Comparison of ENCODE assay signal across 1 cellular context in the genomic region with DNA sequence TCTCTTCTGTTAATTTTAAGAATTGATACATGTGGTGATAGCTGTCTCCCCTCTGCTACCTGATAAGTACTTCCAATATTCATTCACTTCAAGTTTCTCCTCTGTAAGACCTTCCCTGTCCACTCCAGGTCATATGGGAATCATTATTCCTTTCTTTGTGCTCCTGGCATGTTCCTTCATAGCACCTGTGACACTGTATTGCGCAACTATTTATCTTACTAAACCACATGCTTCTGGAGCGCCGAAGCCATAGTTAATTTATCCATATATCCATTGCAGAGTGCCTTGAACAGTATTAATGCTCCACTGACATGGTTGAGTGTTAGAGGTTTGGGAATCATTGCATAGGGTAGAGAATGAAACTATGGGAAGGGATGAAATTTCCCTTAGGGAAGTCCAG.
A peak's percentile ranks its signal among the peaks of the same experiment; 100 is the strongest.
TF ChIP-seq lines count a peak whose summit lies in the region.

No MANE protein-coding gene starts in this region.

TF ChIP-seq in IMR-90, 13 proteins besides CTCF, POLR2A, EP300 and RAD21:
- TF ChIP-seq RFX5 (IDR thresholded peaks at IDR 0.05; ENCODE audit: low read depth, low read length) (no peak), CEBPB (IDR thresholded peaks at IDR 0.05; ENCODE audit: low read depth, low read length) (peak; percentile 95)
- TF ChIP-seq, protein P1, sequence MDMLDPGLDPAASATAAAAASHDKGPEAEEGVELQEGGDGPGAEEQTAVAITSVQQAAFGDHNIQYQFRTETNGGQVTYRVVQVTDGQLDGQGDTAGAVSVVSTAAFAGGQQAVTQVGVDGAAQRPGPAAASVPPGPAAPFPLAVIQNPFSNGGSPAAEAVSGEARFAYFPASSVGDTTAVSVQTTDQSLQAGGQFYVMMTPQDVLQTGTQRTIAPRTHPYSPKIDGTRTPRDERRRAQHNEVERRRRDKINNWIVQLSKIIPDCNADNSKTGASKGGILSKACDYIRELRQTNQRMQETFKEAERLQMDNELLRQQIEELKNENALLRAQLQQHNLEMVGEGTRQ (IDR thresholded peaks at IDR 0.05; ENCODE audit: low read depth, low read length) = no peak
- TF ChIP-seq, protein P2, sequence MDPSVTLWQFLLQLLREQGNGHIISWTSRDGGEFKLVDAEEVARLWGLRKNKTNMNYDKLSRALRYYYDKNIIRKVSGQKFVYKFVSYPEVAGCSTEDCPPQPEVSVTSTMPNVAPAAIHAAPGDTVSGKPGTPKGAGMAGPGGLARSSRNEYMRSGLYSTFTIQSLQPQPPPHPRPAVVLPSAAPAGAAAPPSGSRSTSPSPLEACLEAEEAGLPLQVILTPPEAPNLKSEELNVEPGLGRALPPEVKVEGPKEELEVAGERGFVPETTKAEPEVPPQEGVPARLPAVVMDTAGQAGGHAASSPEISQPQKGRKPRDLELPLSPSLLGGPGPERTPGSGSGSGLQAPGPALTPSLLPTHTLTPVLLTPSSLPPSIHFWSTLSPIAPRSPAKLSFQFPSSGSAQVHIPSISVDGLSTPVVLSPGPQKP (IDR thresholded peaks at IDR 0.05; ENCODE audit: borderline replicate concordance, low read depth, low read length) = no peak
